ENCODE assay signal across 15 cellular contexts in the genomic region with DNA sequence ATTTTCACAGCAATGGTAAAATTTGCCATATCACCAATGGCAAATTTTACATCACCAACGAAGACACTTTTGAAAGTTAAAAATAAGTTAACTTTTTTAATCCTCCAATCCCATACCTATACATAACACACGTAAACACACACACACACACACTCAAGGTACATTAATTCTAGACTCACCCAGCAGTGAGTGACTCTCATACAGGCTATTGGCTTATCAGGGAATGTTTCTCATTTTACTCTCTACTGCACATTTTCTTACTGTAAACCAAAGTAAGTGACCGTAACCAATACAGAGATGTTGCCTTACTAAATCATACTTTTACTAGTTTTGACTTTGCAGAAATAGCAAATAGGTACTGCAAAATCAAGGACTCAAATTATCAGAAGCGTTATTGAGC. TPM values are rescaled to one million over a fixed set of nuclear protein-coding genes. Genes with fewer than 3 reads are reported as not detected.
DNase-seq lines count a peak whose midpoint lies in the region; FAIRE-seq and TF ChIP-seq lines count a peak whose summit lies in the region.
"Had no signal": no experiment of that assay in that cellular context is flagged by ENCODE, and none has a peak within 500 bp of the region (broad histone marks: within the 10 kb centered on the region; RNA-seq: fewer than 3 reads in every experiment).

No MANE protein-coding gene starts in this region.

- H3K36me3 Mint-ChIP-seq in HFFc6 (ENCODE audit: low read depth) = peaks cover 65% of the 10 kb centered on the region
- no peaks in the 10 kb centered on the region for H3K36me3 Mint-ChIP-seq in astrocyte (ENCODE audit: low read depth, unreplicated experiment)
- H3K36me3 Mint-ChIP-seq in activated CD4-positive, alpha-beta T cell treated with anti-CD3 and anti-CD28 coated beads, Interleukin-2, amount 10 ng/mL, durations not matched to agents 24 days and 14 days (ENCODE audit: low read depth) = no peaks in the 10 kb centered on the region
- H3K36me3 Mint-ChIP-seq: activated naive CD4-positive, alpha-beta T cell treated with anti-CD3 and anti-CD28 coated beads, Interleukin-2, amount 50 U/mL, for 24 hours; WTC11 had no signal

- H3K4me2 ChIP-seq in astrocyte (ENCODE audit: low read length) = peak overlapping the region; percentile 84

- H3K4me1 Mint-ChIP-seq in HFFc6 (ENCODE audit: low read depth) = peaks cover 68% of the 10 kb centered on the region
- peaks cover 12% of the 10 kb centered on the region for H3K4me1 Mint-ChIP-seq in astrocyte (ENCODE audit: low read depth, unreplicated experiment)
- H3K4me1 Mint-ChIP-seq in activated CD4-positive, alpha-beta T cell treated with anti-CD3 and anti-CD28 coated beads, Interleukin-2, amount 10 ng/mL, durations not matched to agents 24 days and 14 days = peaks cover 3% of the 10 kb centered on the region

- H3K36me3 ChIP-seq in astrocyte (ENCODE audit: insufficient read depth, low read length) (no peaks in the 10 kb centered on the region), vagina (no peaks in the 10 kb centered on the region)

- peaks cover 12% of the 10 kb centered on the region for H4K20me1 ChIP-seq in astrocyte (ENCODE audit: insufficient read depth, low read length)

- H3K9me3 ChIP-seq in astrocyte (ENCODE audit: insufficient read depth, low read depth, low read length) (no peaks in the 10 kb centered on the region), vagina (no peaks in the 10 kb centered on the region)

- DNase-seq in HFFc6 (no peak), astrocyte (ENCODE audit: low read depth) (no peak), fibroblast of pulmonary artery (ENCODE audit: low read depth) (no peak), skeletal muscle cell (ENCODE audit: low read depth) (no peak), vagina (ENCODE audit: extremely low spot score in 2 of 2) (no peak), LoVo (ENCODE audit: low spot score) (no peak), NCI-H524 (lab: John Stamatoyannopoulos, UW) (no peak)
- no peak for DNase-seq in activated CD4-positive, alpha-beta T cell treated with anti-CD3 and anti-CD28 coated beads, Interleukin-2, amount 10 ng/mL, durations not matched to agents 24 days and 14 days
- DNase-seq: C1 segment of cervical spinal cord; DMS79; GOT3; stimulated activated CD4-positive, alpha-beta T cell treated with anti-CD3 and anti-CD28 coated beads, Interleukin-12 subunit alpha, Interleukin-12 subunit beta, amount 100 ng/mL, for 4 hours had no signal

- peaks cover 19% of the 10 kb centered on the region for H3K27me3 Mint-ChIP-seq in HFFc6 (ENCODE audit: insufficient read depth)
- no peaks in the 10 kb centered on the region for H3K27me3 Mint-ChIP-seq in astrocyte (ENCODE audit: low read depth, unreplicated experiment)
- peaks cover 45% of the 10 kb centered on the region for H3K27me3 Mint-ChIP-seq in activated CD4-positive, alpha-beta T cell treated with anti-CD3 and anti-CD28 coated beads, Interleukin-2, amount 10 ng/mL, durations not matched to agents 24 days and 14 days

- peak overlapping the region; percentile 96 for H3K9ac ChIP-seq in astrocyte (ENCODE audit: low read length)

- intact Hi-C loops in vagina (cut with DNase I) = no loop called here
- intact Hi-C loops in activated CD4-positive, alpha-beta T cell treated with anti-CD3 and anti-CD28 coated beads, Interleukin-2, amount 10 ng/mL, durations not matched to agents 24 days and 14 days (cut with micrococcal nuclease) = loop anchor here (1.0 to 5.0 kb wide), 4 partner anchors 112 to 548 kb away; no protein-coding TSS in a partner anchor

- no peak for TF ChIP-seq CTCF in HFFc6 (IDR thresholded peaks at IDR 0.05)
- TF ChIP-seq CTCF in astrocyte (IDR thresholded peaks at IDR 0.05; ENCODE audit: insufficient read depth, low read depth, low read length) = no peak
- no peak for TF ChIP-seq CTCF in fibroblast of pulmonary artery (IDR thresholded peaks at IDR 0.05; ENCODE audit: low read length, missing control alignments)
- TF ChIP-seq CTCF in vagina (IDR thresholded peaks at IDR 0.05) = no peak

- H3K4me1 ChIP-seq in astrocyte (ENCODE audit: insufficient read depth, low read length) (peaks cover 22% of the 10 kb centered on the region), vagina (peaks cover 8% of the 10 kb centered on the region)

- no peaks in the 10 kb centered on the region for H3K27me3 ChIP-seq in astrocyte (ENCODE audit: insufficient read depth, low read length)
- H3K27me3 ChIP-seq in vagina = no peaks in the 10 kb centered on the region

- H3K27ac Mint-ChIP-seq in HFFc6 (peak overlapping the region; percentile 98), astrocyte (ENCODE audit: unreplicated experiment) (peak overlapping the region; percentile 38)
- H3K27ac Mint-ChIP-seq in activated CD4-positive, alpha-beta T cell treated with anti-CD3 and anti-CD28 coated beads, Interleukin-2, amount 10 ng/mL, durations not matched to agents 24 days and 14 days = no peak overlapping the region
- H3K27ac Mint-ChIP-seq: activated naive CD4-positive, alpha-beta T cell treated with anti-CD3 and anti-CD28 coated beads, Interleukin-2, amount 50 U/mL, for 24 hours; WTC11 had no signal

- H3K79me2 ChIP-seq in astrocyte (ENCODE audit: insufficient read depth, low read length) = peaks cover 66% of the 10 kb centered on the region

- H3K27ac ChIP-seq in astrocyte (ENCODE audit: low read depth, low read length) (no peak overlapping the region), vagina (no peak overlapping the region)

- TF ChIP-seq POLR2A in vagina (IDR thresholded peaks at IDR 0.05) = no peak

- H3K4me3 Mint-ChIP-seq in HFFc6 = peak overlapping the region; percentile 95
- H3K4me3 Mint-ChIP-seq in astrocyte (ENCODE audit: unreplicated experiment) = peak overlapping the region; percentile 82
- H3K4me3 Mint-ChIP-seq in activated CD4-positive, alpha-beta T cell treated with anti-CD3 and anti-CD28 coated beads, Interleukin-2, amount 10 ng/mL, durations not matched to agents 24 days and 14 days = no peak overlapping the region
- H3K4me3 Mint-ChIP-seq: activated naive CD4-positive, alpha-beta T cell treated with anti-CD3 and anti-CD28 coated beads, Interleukin-2, amount 50 U/mL, for 24 hours had no signal

- H3K9me3 Mint-ChIP-seq in HFFc6 (peaks cover 20% of the 10 kb centered on the region), astrocyte (ENCODE audit: unreplicated experiment) (no peaks in the 10 kb centered on the region)
- H3K9me3 Mint-ChIP-seq in activated CD4-positive, alpha-beta T cell treated with anti-CD3 and anti-CD28 coated beads, Interleukin-2, amount 10 ng/mL, durations not matched to agents 24 days and 14 days = no peaks in the 10 kb centered on the region
- H3K9me3 Mint-ChIP-seq: activated naive CD4-positive, alpha-beta T cell treated with anti-CD3 and anti-CD28 coated beads, Interleukin-2, amount 50 U/mL, for 24 hours; WTC11 had no signal

- H3K4me3 ChIP-seq in astrocyte (ENCODE audit: insufficient read depth, low read depth, low read length) = peak overlapping the region; percentile 96
- peak overlapping the region; percentile 85 for H3K4me3 ChIP-seq in fibroblast of pulmonary artery (replicated peaks; ENCODE audit: low read depth, low read length)
- H3K4me3 ChIP-seq in skeletal muscle cell (ENCODE audit: low read depth, low read length) = peak overlapping the region; percentile 87
- H3K4me3 ChIP-seq in vagina = peak overlapping the region in 1 of 2 donors; percentile 8

- peak; percentile 50 for FAIRE-seq in astrocyte (lab: Jason Lieb, UNC)

- no peak overlapping the region for H2AFZ ChIP-seq in astrocyte (ENCODE audit: low read depth, low read length)

RNA-seq across cellular contexts. Expression of gene VEGFC, which starts 2.3 kb away (rescaled TPM):
- total RNA-seq in HFFc6 (2021; fragmentation: NEBNext Ultra II Directional; extraction: Animal tissue kit (Norgen Biotek cat#: 25700)) = 100 to 1,000 TPM; 323 to 374 (median 351) TPM
- total RNA-seq in astrocyte (20.3 and 24.2 TPM in 2 replicates), vagina (14.2 TPM)
- total RNA-seq in activated CD4-positive, alpha-beta T cell treated with anti-CD3 and anti-CD28 coated beads, Interleukin-2, amount 10 ng/mL, durations not matched to agents 24 days and 14 days = not detected in 2 replicates
- total RNA-seq: HepG2 had no signal

Comparison
In these comparisons a context has a peak if more than half of its experiments do, and no peak if none do; other contexts are left out.
1. RNA of gene VEGFC, which starts 2.3 kb away (total RNA-seq): 323 to 374 TPM in HFFc6, 20.3 to 24.2 TPM in astrocyte and 14.2 TPM in vagina (single experiment); not detected in activated CD4-positive, alpha-beta T cell treated with anti-CD3 and anti-CD28 coated beads, Interleukin-2, amount 10 ng/mL, durations not matched to agents 24 days and 14 days; every median in the first group is over 10 times any median in the second.